8 cellular contexts compared by ENCODE assay signal in genomic region chr17:78924481-78925151, GRCh38. TPM values are rescaled to one million over a fixed set of nuclear protein-coding genes. Genes with fewer than 3 reads are reported as not detected.
A peak's percentile ranks its signal among the peaks of the same experiment; 100 is the strongest.
DNase-seq lines count a peak whose midpoint lies in the region; ATAC-seq and TF ChIP-seq lines count a peak whose summit lies in the region.

No MANE protein-coding gene starts in this region.

- no peaks in the 10 kb centered on the region for H3K36me3 ChIP-seq in BE2C
- H3K36me3 ChIP-seq in lower lobe of right lung, result no peaks in the 10 kb centered on the region
- H3K36me3 ChIP-seq in urinary bladder (ENCODE audit: insufficient read depth), result no peaks in the 10 kb centered on the region

- no peak for ATAC-seq in central memory CD8-positive, alpha-beta T cell (replicated peaks; ENCODE audit: extremely low read depth, poor library complexity, severe bottlenecking)
- ATAC-seq in lower lobe of right lung, result no peak
- no peak for ATAC-seq in GM19035 (IDR thresholded peaks at IDR 0.05; ENCODE audit: unreplicated experiment)

- TF ChIP-seq CTCF in BE2C (IDR thresholded peaks at IDR 0.05; ENCODE audit: low read depth, low read length) (no peak), lower lobe of right lung (IDR thresholded peaks at IDR 0.05) (no peak)

- H3K4me1 Mint-ChIP-seq in central memory CD8-positive, alpha-beta T cell, result peaks cover 5% of the 10 kb centered on the region

- H3K4me3 Mint-ChIP-seq in central memory CD8-positive, alpha-beta T cell, result peak overlapping the region; percentile 71

- H3K9me3 ChIP-seq in BE2C, result no peaks in the 10 kb centered on the region
- no peaks in the 10 kb centered on the region for H3K9me3 ChIP-seq in lower lobe of right lung

- H3K27ac ChIP-seq in lower lobe of right lung (peak overlapping the region; percentile 91), urinary bladder (ENCODE audit: low read depth) (peak overlapping the region; percentile 78)

- no peak for DNase-seq in BE2C
- peak; percentile 21 to 29 for DNase-seq in Kasumi-1 (lab: John Stamatoyannopoulos, UW)
- DNase-seq in central memory CD8-positive, alpha-beta T cell (ENCODE audit: low spot score in 2 of 2), result no peak
- no peak for DNase-seq in lower lobe of right lung
- no peak for DNase-seq in cerebellar cortex (ENCODE audit: low spot score)
- no peak for DNase-seq in cerebellum (ENCODE audit: low spot score)

- H3K27me3 ChIP-seq in BE2C (no peaks in the 10 kb centered on the region), lower lobe of right lung (ENCODE audit: low read depth) (no peaks in the 10 kb centered on the region)

- H3K36me3 Mint-ChIP-seq in central memory CD8-positive, alpha-beta T cell (ENCODE audit: insufficient read depth), result peaks cover 2% of the 10 kb centered on the region

- no peak overlapping the region for H3K27ac Mint-ChIP-seq in central memory CD8-positive, alpha-beta T cell (ENCODE audit: low read depth)

- H3K4me1 ChIP-seq in BE2C (peaks cover 12% of the 10 kb centered on the region), lower lobe of right lung (peaks cover 46% of the 10 kb centered on the region), urinary bladder (ENCODE audit: insufficient read depth) (no peaks in the 10 kb centered on the region)

- H3K4me3 ChIP-seq in BE2C (ENCODE audit: low read depth, low read length) (peak overlapping the region; percentile 61), lower lobe of right lung (peak overlapping the region; percentile 81), urinary bladder (ENCODE audit: low read depth, low read length) (peak overlapping the region; percentile 88)

- no peaks in the 10 kb centered on the region for H3K9me3 Mint-ChIP-seq in central memory CD8-positive, alpha-beta T cell

- intact Hi-C loops in lower lobe of right lung (cut with DNase I), result no loop called here

- H3K27me3 Mint-ChIP-seq in central memory CD8-positive, alpha-beta T cell, result peaks cover 74% of the 10 kb centered on the region

- under 1% methylated on average over 60 of the region's 64 CpGs for WGBS in urinary bladder

RNA-seq across cellular contexts. Expression of gene TIMP2, which starts 0.6 kb away (rescaled TPM):
- polyA plus RNA-seq in BE2C (2012; ENCODE audit: insufficient read depth, insufficient read length, low read depth), result 93.4 TPM
- total RNA-seq in lower lobe of right lung (260 TPM), urinary bladder (116 TPM), cerebellum (36.2 TPM)
- polyA plus RNA-seq in urinary bladder, result 395 TPM

RNA-seq across cellular contexts. Expression of gene CEP295NL, which starts 21.6 kb away (rescaled TPM):
- 0.62 TPM for polyA plus RNA-seq in BE2C (2012; ENCODE audit: insufficient read depth, insufficient read length, low read depth)
- total RNA-seq in lower lobe of right lung (5.5 TPM), urinary bladder (4.8 TPM), cerebellum (2.4 TPM)
- 0.28 TPM for polyA plus RNA-seq in urinary bladder

RNA-seq across cellular contexts. Expression of gene LGALS3BP, which starts 55.1 kb away (rescaled TPM):
- 544 TPM for polyA plus RNA-seq in BE2C (2012; ENCODE audit: insufficient read depth, insufficient read length, low read depth)
- total RNA-seq in lower lobe of right lung, result 417 TPM
- total RNA-seq in urinary bladder, result 103 TPM
- 219 TPM for polyA plus RNA-seq in urinary bladder
- 44.1 TPM for total RNA-seq in cerebellum

Comparison
In these comparisons a context has a peak if more than half of its experiments do, and no peak if none do; other contexts are left out.
1. DNase-seq: peak in Kasumi-1 (2 of 2); none in BE2C (single experiment), central memory CD8-positive, alpha-beta T cell (0 of 2), lower lobe of right lung (single experiment), cerebellar cortex (single experiment) and cerebellum (single experiment).
2. Peak in every context shown above with its lines, with median percentiles within 50 percentile points of each other: H3K4me3 ChIP-seq.